Comparison of ENCODE assay signal across 14 cellular contexts in genomic region chr7:44394636-44395035, GRCh38.
"Had no signal": no experiment of that assay in that cellular context is flagged by ENCODE, and none has a peak within 500 bp of the region (broad histone marks: within the 10 kb centered on the region; RNA-seq: fewer than 3 reads in every experiment).

No MANE protein-coding gene starts in this region.

- H3K9me3 ChIP-seq: esophagus squamous epithelium, psoas muscle, thoracic aorta had no signal

- H3K4me1 Mint-ChIP-seq: stimulated activated naive CD8-positive, alpha-beta T cell treated with anti-CD3 and anti-CD28 coated beads, Interleukin-15, amount 100 ng/mL, for 72 hours had no signal

- H3K4me3 ChIP-seq: dorsolateral prefrontal cortex, esophagus squamous epithelium, psoas muscle, thoracic aorta had no signal

- ATAC-seq: psoas muscle; stimulated activated naive CD8-positive, alpha-beta T cell treated with anti-CD3 and anti-CD28 coated beads, Interleukin-15, amount 100 ng/mL, for 72 hours had no signal

- DNase-seq: activated CD4-positive, alpha-beta T cell treated with anti-CD3 and anti-CD28 coated beads, Interleukin-2, amount 50 U/mL, for 1 hour; activated CD4-positive, CD25-positive, alpha-beta regulatory T cell; activated naive CD8-positive, alpha-beta T cell treated with anti-CD3 and anti-CD28 coated beads, Interleukin-2, amount 10 ng/mL, durations not matched to agents 7 days and 5 days; anterior cingulate cortex; esophagus squamous epithelium; glutamatergic neuron; nephron progenitor cell; psoas muscle; stimulated activated CD4-positive, alpha-beta T cell treated with anti-CD3 and anti-CD28 coated beads, Interleukin-12 subunit alpha, Interleukin-12 subunit beta, amount 100 ng/mL, for 4 hours; stimulated activated CD4-positive, alpha-beta T cell treated with anti-CD3 and anti-CD28 coated beads, Interleukin-4, amount 100 ng/mL, for 1 hour; stimulated activated CD8-positive, alpha-beta memory T cell treated with anti-CD3 and anti-CD28 coated beads, Interleukin-4, amount 100 ng/mL, for 48 hours; stimulated activated naive CD8-positive, alpha-beta T cell treated with anti-CD3 and anti-CD28 coated beads, Interleukin-15, amount 100 ng/mL, for 72 hours had no signal

- H3K27ac Mint-ChIP-seq: activated naive CD8-positive, alpha-beta T cell treated with anti-CD3 and anti-CD28 coated beads, Interleukin-2, amount 10 ng/mL, durations not matched to agents 7 days and 5 days; nephron progenitor cell had no signal

- H3K27me3 ChIP-seq: dorsolateral prefrontal cortex, esophagus squamous epithelium had no signal

- H3K27me3 Mint-ChIP-seq: activated naive CD8-positive, alpha-beta T cell treated with anti-CD3 and anti-CD28 coated beads, Interleukin-2, amount 10 ng/mL, durations not matched to agents 7 days and 5 days; stimulated activated naive CD8-positive, alpha-beta T cell treated with anti-CD3 and anti-CD28 coated beads, Interleukin-15, amount 100 ng/mL, for 72 hours had no signal

- H3K4me3 Mint-ChIP-seq: activated naive CD8-positive, alpha-beta T cell treated with anti-CD3 and anti-CD28 coated beads, Interleukin-2, amount 10 ng/mL, durations not matched to agents 7 days and 5 days; nephron progenitor cell; stimulated activated naive CD8-positive, alpha-beta T cell treated with anti-CD3 and anti-CD28 coated beads, Interleukin-15, amount 100 ng/mL, for 72 hours had no signal

- H3K27ac ChIP-seq: esophagus squamous epithelium, psoas muscle, thoracic aorta had no signal
